In genomic region chr18:75496151-75496550, GRCh38 we compare ENCODE assay signal across 20 cellular contexts.
DNase-seq lines count a peak whose midpoint lies in the region; ATAC-seq, FAIRE-seq and TF ChIP-seq lines count a peak whose summit lies in the region.
"Had no signal": no experiment of that assay in that cellular context is flagged by ENCODE, and none has a peak within 500 bp of the region (broad histone marks: within the 10 kb centered on the region; RNA-seq: fewer than 3 reads in every experiment).

No MANE protein-coding gene starts in this region.

- no peaks in the 10 kb centered on the region for H3K4me1 ChIP-seq in gastrocnemius medialis
- H3K4me1 ChIP-seq: A549 had no signal

- H3K36me3 ChIP-seq in gastrocnemius medialis = no peaks in the 10 kb centered on the region
- H3K36me3 ChIP-seq: BLaER1 treated with 17β-estradiol and CSF1 and Interleukin-3, amounts not matched to agents 10 nM and 100 nM had no signal

- ATAC-seq in gastrocnemius medialis (no peak), GM21737 (IDR thresholded peaks at IDR 0.05; ENCODE audit: unreplicated experiment) (no peak)
- ATAC-seq: A549; CD8-positive, alpha-beta T cell; K562 had no signal

- peak; percentile 24 for FAIRE-seq in RCC 7860 (lab: Jason Lieb, UNC)
- FAIRE-seq: A549, GM12892, GM18507, K562 had no signal

- no peak overlapping the region for H3K27ac ChIP-seq in gastrocnemius medialis
- H3K27ac ChIP-seq: 22Rv1; A549; BLaER1 treated with 17β-estradiol and CSF1 and Interleukin-3, amounts not matched to agents 10 nM and 100 nM; HL-60 had no signal

- H3K4me3 ChIP-seq in gastrocnemius medialis = no peak overlapping the region
- H3K4me3 ChIP-seq: A549; BLaER1 treated with 17β-estradiol and CSF1 and Interleukin-3, amounts not matched to agents 10 nM and 100 nM; K562 had no signal

- intact Hi-C loops in gastrocnemius medialis (cut with DNase I; ENCODE audit: low total_unique reads) = no loop called here

- no peaks in the 10 kb centered on the region for H3K27me3 ChIP-seq in gastrocnemius medialis
- H3K27me3 ChIP-seq: BLaER1 treated with 17β-estradiol and CSF1 and Interleukin-3, amounts not matched to agents 10 nM and 100 nM had no signal

- no peak for TF ChIP-seq POLR2A in gastrocnemius medialis (IDR thresholded peaks at IDR 0.05)

- DNase-seq in DMS79 treated with DMSO at 0.1 percent for 48 hours (lab: John Stamatoyannopoulos, UW) = peak; percentile 17
- no peak for DNase-seq in DMS79 (lab: John Stamatoyannopoulos, UW)
- peak; percentile 26 for DNase-seq in RCC 7860 (ENCODE audit: low spot score)
- DNase-seq in left kidney (ENCODE audit: low read depth, low spot score) = peak; percentile 74
- DNase-seq in NCI-H510A (lab: John Stamatoyannopoulos, UW) = no peak
- DNase-seq in gastrocnemius medialis = no peak
- no peak for DNase-seq in RKO (ENCODE audit: low spot score)
- DNase-seq: Calu3; CD8-positive, alpha-beta T cell; GDM1; GOT3; H7 had no signal

- H3K9me3 ChIP-seq in gastrocnemius medialis = no peaks in the 10 kb centered on the region
- H3K9me3 ChIP-seq: A549; BLaER1 treated with 17β-estradiol and CSF1 and Interleukin-3, amounts not matched to agents 10 nM and 100 nM had no signal

- in situ Hi-C loops in gastrocnemius medialis (cut with MboI; ENCODE audit: low sequenced_read_pairs in 4 of 4) = loop anchor here in 3 of 4 donors (25.0 kb wide), 3 partner anchors 91 to 834 kb away; no protein-coding TSS in a partner anchor

- TF ChIP-seq CTCF in gastrocnemius medialis (IDR thresholded peaks at IDR 0.05 in 4 of 5, conservative IDR thresholded peaks at IDR 0.05 in 1 of 5) = no peak

Comparison
In these comparisons a context has a peak if more than half of its experiments do, and no peak if none do; other contexts are left out.
1. DNase-seq: peak in DMS79 treated with DMSO at 0.1 percent for 48 hours (single experiment), RCC 7860 (single experiment) and left kidney (single experiment); none in DMS79 (single experiment), NCI-H510A (single experiment), gastrocnemius medialis (0 of 2) and RKO (single experiment).